1 cellular context compared by ENCODE assay signal in the genomic region with DNA sequence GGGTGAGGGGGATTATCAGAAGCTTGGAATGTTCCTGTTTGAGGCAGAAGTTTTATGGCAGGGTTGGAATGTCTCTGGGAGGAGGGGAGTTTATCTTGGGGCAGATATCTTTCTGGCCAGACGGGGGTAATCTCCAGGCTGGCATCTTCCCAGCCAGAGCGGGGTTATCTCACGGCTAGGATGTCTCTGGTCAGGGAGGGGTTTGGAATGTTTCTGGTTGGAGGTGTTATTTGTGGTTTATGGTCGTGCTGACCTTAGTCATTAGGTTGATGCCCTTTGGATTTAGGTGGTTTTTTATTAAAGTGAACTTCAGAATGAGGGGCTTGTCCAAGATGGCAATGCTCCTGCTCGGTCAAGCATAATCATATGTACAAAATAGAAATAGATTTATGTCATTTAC.
TF ChIP-seq lines count a peak whose summit lies in the region.

No MANE protein-coding gene starts in this region.

TF ChIP-seq in K562, 482 proteins besides CTCF, POLR2A, EP300 and RAD21 (continued from another document and continues in another):
- TF ChIP-seq, protein P1, sequence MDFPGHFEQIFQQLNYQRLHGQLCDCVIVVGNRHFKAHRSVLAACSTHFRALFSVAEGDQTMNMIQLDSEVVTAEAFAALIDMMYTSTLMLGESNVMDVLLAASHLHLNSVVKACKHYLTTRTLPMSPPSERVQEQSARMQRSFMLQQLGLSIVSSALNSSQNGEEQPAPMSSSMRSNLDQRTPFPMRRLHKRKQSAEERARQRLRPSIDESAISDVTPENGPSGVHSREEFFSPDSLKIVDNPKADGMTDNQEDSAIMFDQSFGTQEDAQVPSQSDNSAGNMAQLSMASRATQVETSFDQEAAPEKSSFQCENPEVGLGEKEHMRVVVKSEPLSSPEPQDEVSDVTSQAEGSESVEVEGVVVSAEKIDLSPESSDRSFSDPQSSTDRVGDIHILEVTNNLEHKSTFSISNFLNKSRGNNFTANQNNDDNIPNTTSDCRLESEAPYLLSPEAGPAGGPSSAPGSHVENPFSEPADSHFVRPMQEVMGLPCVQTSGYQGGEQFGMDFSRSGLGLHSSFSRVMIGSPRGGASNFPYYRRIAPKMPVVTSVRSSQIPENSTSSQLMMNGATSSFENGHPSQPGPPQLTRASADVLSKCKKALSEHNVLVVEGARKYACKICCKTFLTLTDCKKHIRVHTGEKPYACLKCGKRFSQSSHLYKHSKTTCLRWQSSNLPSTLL (IDR thresholded peaks at IDR 0.05): no peak
- TF ChIP-seq CBFA2T2 (conservative IDR thresholded peaks at IDR 0.05) (peak; percentile 88), L3MBTL2 (IDR thresholded peaks at IDR 0.05) (no peak), KLF13 (tag; IDR thresholded peaks at IDR 0.05; ENCODE audit: borderline replicate concordance, low read depth) (no peak), GTF2A2 (tag; IDR thresholded peaks at IDR 0.05) (no peak), POLR2AphosphoS5 (IDR thresholded peaks at IDR 0.05; ENCODE audit: control insufficient read depth, insufficient read depth, low read depth, low read length) (peak; percentile 65; the same call in 1 of the 2 replicates), DIDO1 (tag; IDR thresholded peaks at IDR 0.05; ENCODE audit: low read depth) (no peak), CCAR2 (IDR thresholded peaks at IDR 0.05; ENCODE audit: low read depth, low read length) (no peak), CBX3 (IDR thresholded peaks at IDR 0.05; ENCODE audit: borderline replicate concordance in 1 of 2, low read length in 2 of 2) (peak in 1 of 2 experiments; percentile 31; a peak in 1 of 3 replicates), CBFA2T3 (IDR thresholded peaks at IDR 0.05) (peak; percentile 93), SMAD1 (IDR thresholded peaks at IDR 0.05; ENCODE audit: low read depth, low read length, partially characterized antibody) (no peak), GTF2F1 (IDR thresholded peaks at IDR 0.05; ENCODE audit: low read depth, low read length) (no peak), RCOR1 (IDR thresholded peaks at IDR 0.05; ENCODE audit: borderline replicate concordance in 1 of 2, low read depth in 2 of 2, low read length in 2 of 2) (peak in 1 of 2 experiments; percentile 75; a peak in 2 of 4 replicates), HDAC2 (IDR thresholded peaks at IDR 0.05) (peak; percentile 58; the same call in 1 of the 2 replicates), CHCHD3 (CRISPR knock-in tag; IDR thresholded peaks at IDR 0.05) (no peak), SMARCE1 (IDR thresholded peaks at IDR 0.05) (peak; percentile 73), TEAD4 (IDR thresholded peaks at IDR 0.05; ENCODE audit: low read length) (peak; percentile 89), TEAD4 (CRISPR knock-in tag; IDR thresholded peaks at IDR 0.05; ENCODE audit: borderline replicate concordance) (no peak), ZNF263 (CRISPR knock-in tag; IDR thresholded peaks at IDR 0.05; ENCODE audit: borderline replicate concordance) (no peak), POLR2AphosphoS2 (IDR thresholded peaks at IDR 0.05; ENCODE audit: low read length) (no peak), MBD2 (IDR thresholded peaks at IDR 0.05; ENCODE audit: borderline replicate concordance, low read depth) (peak; percentile 44; the same call in 1 of the 2 replicates), ATF7 (IDR thresholded peaks at IDR 0.05) (no peak), RBM25 (IDR thresholded peaks at IDR 0.05; ENCODE audit: low read depth, low read length, severe bottlenecking) (no peak)
- TF ChIP-seq, protein P2, sequence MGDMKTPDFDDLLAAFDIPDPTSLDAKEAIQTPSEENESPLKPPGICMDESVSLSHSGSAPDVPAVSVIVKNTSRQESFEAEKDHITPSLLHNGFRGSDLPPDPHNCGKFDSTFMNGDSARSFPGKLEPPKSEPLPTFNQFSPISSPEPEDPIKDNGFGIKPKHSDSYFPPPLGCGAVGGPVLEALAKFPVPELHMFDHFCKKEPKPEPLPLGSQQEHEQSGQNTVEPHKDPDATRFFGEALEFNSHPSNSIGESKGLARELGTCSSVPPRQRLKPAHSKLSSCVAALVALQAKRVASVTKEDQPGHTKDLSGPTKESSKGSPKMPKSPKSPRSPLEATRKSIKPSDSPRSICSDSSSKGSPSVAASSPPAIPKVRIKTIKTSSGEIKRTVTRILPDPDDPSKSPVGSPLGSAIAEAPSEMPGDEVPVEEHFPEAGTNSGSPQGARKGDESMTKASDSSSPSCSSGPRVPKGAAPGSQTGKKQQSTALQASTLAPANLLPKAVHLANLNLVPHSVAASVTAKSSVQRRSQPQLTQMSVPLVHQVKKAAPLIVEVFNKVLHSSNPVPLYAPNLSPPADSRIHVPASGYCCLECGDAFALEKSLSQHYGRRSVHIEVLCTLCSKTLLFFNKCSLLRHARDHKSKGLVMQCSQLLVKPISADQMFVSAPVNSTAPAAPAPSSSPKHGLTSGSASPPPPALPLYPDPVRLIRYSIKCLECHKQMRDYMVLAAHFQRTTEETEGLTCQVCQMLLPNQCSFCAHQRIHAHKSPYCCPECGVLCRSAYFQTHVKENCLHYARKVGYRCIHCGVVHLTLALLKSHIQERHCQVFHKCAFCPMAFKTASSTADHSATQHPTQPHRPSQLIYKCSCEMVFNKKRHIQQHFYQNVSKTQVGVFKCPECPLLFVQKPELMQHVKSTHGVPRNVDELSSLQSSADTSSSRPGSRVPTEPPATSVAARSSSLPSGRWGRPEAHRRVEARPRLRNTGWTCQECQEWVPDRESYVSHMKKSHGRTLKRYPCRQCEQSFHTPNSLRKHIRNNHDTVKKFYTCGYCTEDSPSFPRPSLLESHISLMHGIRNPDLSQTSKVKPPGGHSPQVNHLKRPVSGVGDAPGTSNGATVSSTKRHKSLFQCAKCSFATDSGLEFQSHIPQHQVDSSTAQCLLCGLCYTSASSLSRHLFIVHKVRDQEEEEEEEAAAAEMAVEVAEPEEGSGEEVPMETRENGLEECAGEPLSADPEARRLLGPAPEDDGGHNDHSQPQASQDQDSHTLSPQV (IDR thresholded peaks at IDR 0.05): peak; percentile 78
- TF ChIP-seq, protein P3, sequence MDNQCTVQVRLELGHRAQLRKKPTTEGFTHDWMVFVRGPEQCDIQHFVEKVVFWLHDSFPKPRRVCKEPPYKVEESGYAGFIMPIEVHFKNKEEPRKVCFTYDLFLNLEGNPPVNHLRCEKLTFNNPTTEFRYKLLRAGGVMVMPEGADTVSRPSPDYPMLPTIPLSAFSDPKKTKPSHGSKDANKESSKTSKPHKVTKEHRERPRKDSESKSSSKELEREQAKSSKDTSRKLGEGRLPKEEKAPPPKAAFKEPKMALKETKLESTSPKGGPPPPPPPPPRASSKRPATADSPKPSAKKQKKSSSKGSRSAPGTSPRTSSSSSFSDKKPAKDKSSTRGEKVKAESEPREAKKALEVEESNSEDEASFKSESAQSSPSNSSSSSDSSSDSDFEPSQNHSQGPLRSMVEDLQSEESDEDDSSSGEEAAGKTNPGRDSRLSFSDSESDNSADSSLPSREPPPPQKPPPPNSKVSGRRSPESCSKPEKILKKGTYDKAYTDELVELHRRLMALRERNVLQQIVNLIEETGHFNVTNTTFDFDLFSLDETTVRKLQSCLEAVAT (IDR thresholded peaks at IDR 0.05): 0 out of 4 replicates have a peak, but pooled peaks of 1 of the 2 experiments have one; percentile 43
- TF ChIP-seq, protein P4, sequence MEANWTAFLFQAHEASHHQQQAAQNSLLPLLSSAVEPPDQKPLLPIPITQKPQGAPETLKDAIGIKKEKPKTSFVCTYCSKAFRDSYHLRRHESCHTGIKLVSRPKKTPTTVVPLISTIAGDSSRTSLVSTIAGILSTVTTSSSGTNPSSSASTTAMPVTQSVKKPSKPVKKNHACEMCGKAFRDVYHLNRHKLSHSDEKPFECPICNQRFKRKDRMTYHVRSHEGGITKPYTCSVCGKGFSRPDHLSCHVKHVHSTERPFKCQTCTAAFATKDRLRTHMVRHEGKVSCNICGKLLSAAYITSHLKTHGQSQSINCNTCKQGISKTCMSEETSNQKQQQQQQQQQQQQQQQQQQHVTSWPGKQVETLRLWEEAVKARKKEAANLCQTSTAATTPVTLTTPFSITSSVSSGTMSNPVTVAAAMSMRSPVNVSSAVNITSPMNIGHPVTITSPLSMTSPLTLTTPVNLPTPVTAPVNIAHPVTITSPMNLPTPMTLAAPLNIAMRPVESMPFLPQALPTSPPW (CRISPR knock-in tag; IDR thresholded peaks at IDR 0.05): peak; percentile 24; the same call in 1 of the 2 replicates
- TF ChIP-seq, protein P5, sequence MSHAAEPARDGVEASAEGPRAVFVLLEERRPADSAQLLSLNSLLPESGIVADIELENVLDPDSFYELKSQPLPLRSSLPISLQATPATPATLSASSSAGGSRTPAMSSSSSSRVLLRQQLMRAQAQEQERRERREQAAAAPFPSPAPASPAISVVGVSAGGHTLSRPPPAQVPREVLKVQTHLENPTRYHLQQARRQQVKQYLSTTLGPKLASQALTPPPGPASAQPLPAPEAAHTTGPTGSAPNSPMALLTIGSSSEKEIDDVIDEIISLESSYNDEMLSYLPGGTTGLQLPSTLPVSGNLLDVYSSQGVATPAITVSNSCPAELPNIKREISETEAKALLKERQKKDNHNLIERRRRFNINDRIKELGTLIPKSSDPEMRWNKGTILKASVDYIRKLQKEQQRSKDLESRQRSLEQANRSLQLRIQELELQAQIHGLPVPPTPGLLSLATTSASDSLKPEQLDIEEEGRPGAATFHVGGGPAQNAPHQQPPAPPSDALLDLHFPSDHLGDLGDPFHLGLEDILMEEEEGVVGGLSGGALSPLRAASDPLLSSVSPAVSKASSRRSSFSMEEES (CRISPR knock-in tag; IDR thresholded peaks at IDR 0.05): no peak
- TF ChIP-seq, protein P6, sequence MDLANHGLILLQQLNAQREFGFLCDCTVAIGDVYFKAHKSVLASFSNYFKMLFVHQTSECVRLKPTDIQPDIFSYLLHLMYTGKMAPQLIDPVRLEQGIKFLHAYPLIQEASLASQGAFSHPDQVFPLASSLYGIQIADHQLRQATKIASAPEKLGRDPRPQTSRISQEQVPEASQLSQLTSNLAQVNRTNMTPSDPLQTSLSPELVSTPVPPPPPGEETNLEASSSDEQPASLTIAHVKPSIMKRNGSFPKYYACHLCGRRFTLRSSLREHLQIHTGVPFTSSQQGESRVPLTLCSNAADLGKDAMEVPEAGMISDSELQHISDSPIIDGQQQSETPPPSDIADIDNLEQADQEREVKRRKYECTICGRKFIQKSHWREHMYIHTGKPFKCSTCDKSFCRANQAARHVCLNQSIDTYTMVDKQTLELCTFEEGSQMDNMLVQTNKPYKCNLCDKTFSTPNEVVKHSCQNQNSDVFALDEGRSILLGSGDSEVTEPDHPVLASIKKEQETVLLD (IDR thresholded peaks at IDR 0.05): peak; percentile 56; the same call in 1 of the 2 replicates
- TF ChIP-seq, protein P7, sequence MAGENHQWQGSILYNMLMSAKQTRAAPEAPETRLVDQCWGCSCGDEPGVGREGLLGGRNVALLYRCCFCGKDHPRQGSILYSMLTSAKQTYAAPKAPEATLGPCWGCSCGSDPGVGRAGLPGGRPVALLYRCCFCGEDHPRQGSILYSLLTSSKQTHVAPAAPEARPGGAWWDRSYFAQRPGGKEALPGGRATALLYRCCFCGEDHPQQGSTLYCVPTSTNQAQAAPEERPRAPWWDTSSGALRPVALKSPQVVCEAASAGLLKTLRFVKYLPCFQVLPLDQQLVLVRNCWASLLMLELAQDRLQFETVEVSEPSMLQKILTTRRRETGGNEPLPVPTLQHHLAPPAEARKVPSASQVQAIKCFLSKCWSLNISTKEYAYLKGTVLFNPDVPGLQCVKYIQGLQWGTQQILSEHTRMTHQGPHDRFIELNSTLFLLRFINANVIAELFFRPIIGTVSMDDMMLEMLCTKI (IDR thresholded peaks at IDR 0.05; ENCODE audit: partially characterized antibody): no peak
- TF ChIP-seq, protein P8, sequence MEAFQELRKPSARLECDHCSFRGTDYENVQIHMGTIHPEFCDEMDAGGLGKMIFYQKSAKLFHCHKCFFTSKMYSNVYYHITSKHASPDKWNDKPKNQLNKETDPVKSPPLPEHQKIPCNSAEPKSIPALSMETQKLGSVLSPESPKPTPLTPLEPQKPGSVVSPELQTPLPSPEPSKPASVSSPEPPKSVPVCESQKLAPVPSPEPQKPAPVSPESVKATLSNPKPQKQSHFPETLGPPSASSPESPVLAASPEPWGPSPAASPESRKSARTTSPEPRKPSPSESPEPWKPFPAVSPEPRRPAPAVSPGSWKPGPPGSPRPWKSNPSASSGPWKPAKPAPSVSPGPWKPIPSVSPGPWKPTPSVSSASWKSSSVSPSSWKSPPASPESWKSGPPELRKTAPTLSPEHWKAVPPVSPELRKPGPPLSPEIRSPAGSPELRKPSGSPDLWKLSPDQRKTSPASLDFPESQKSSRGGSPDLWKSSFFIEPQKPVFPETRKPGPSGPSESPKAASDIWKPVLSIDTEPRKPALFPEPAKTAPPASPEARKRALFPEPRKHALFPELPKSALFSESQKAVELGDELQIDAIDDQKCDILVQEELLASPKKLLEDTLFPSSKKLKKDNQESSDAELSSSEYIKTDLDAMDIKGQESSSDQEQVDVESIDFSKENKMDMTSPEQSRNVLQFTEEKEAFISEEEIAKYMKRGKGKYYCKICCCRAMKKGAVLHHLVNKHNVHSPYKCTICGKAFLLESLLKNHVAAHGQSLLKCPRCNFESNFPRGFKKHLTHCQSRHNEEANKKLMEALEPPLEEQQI (IDR thresholded peaks at IDR 0.05): peak; percentile 93
- TF ChIP-seq, protein P9, sequence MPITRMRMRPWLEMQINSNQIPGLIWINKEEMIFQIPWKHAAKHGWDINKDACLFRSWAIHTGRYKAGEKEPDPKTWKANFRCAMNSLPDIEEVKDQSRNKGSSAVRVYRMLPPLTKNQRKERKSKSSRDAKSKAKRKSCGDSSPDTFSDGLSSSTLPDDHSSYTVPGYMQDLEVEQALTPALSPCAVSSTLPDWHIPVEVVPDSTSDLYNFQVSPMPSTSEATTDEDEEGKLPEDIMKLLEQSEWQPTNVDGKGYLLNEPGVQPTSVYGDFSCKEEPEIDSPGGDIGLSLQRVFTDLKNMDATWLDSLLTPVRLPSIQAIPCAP (CRISPR knock-in tag; IDR thresholded peaks at IDR 0.05; ENCODE audit: borderline replicate concordance): no peak
